32 cellular contexts compared by ENCODE assay signal in the genomic region with DNA sequence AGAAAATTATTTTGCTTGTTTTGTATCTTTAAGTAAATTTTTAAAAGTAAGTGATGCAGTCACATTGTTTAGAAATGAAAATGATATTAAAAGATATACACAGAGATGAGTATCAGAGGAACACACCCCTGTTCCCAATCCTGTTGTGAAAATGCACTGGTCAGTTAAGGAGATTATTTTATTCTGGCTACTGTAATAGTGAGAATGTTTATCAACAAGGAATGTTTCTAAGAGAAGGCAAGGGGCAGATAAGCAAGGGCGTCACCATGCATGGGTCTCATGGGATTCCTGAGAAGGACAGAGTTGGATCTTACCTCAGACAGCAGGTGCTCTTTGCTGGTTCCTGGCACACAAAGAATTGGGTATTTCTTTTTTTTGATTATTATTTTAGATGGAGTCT. TPM values are rescaled to one million over a fixed set of nuclear protein-coding genes. Genes with fewer than 3 reads are reported as not detected.
DNase-seq lines count a peak whose midpoint lies in the region; ATAC-seq, FAIRE-seq and TF ChIP-seq lines count a peak whose summit lies in the region.
"Had no signal": no experiment of that assay in that cellular context is flagged by ENCODE, and none has a peak within 500 bp of the region (broad histone marks: within the 10 kb centered on the region; RNA-seq: fewer than 3 reads in every experiment).

No MANE protein-coding gene starts in this region.

- in situ Hi-C loops in K562 (cut with MboI): no loop called here

- H3K9me1 ChIP-seq in K562 (ENCODE audit: control insufficient read depth, insufficient read depth, low read length): no peaks in the 10 kb centered on the region

- H4K20me1 ChIP-seq in K562 (replicated peaks; ENCODE audit: control insufficient read depth, insufficient read depth, low read length): no peaks in the 10 kb centered on the region
- H4K20me1 ChIP-seq: BLaER1; BLaER1 treated with 17β-estradiol and CSF1 and Interleukin-3, amounts not matched to agents 10 nM and 100 nM had no signal

- no peak overlapping the region for H3K4me2 ChIP-seq in K562 (ENCODE audit: insufficient read depth, low read length)
- H3K4me2 ChIP-seq: A549; BLaER1; BLaER1 treated with 17β-estradiol and CSF1 and Interleukin-3, amounts not matched to agents 10 nM and 100 nM had no signal

- no peak for TF ChIP-seq CTCF in K562 (IDR thresholded peaks at IDR 0.05 in 2 of 3, conservative IDR thresholded peaks at IDR 0.05 in 1 of 3; ENCODE audit: insufficient read depth in 2 of 3, low read depth in 1 of 3, low read length in 3 of 3)

- no peaks in the 10 kb centered on the region for H3K27me3 ChIP-seq in K562 (ENCODE audit: control insufficient read depth in 2 of 2, insufficient read depth in 2 of 2, low read length in 2 of 2)
- H3K27me3 ChIP-seq: BE2C; BLaER1; BLaER1 treated with 17β-estradiol and CSF1 and Interleukin-3, amounts not matched to agents 10 nM and 100 nM had no signal

- ATAC-seq in K562: peak; percentile 39; the same call in 1 of the 3 replicates
- ATAC-seq in HG03521 (IDR thresholded peaks at IDR 0.05; ENCODE audit: unreplicated experiment): no peak
- ATAC-seq: A549; CD8-positive, alpha-beta T cell had no signal

- DNase-seq in K562 (ENCODE audit: extremely low read depth in 1 of 4, low spot score in 3 of 4) (no peak), erythroblast (lab: John Stamatoyannopoulos, UW) (peak; percentile 12 to 13), epidermal melanocyte (ENCODE audit: insufficient read length, low spot score) (no peak)
- DNase-seq: 8988T; ACHN; AML-193; BE2C; C1 segment of cervical spinal cord; Caco-2; Calu3; CD4-positive, alpha-beta memory T cell; CD4-positive, alpha-beta T cell; CD4-positive, CD25-positive, alpha-beta regulatory T cell; CD8-positive, alpha-beta memory T cell; CD8-positive, alpha-beta T cell; COR-L47; DMS 273 treated with DMSO at 0.1 percent for 48 hours; DMS153; DMS53; DMS79; DMS79 treated with DMSO at 0.1 percent for 48 hours; DND-41; EL had no signal

- H2AFZ ChIP-seq in K562 (ENCODE audit: low read depth, low read length): no peak overlapping the region

- TF ChIP-seq POLR2A in K562 (conservative IDR thresholded peaks at IDR 0.05): no peak
- TF ChIP-seq POLR2A in erythroblast (IDR thresholded peaks at IDR 0.05; ENCODE audit: low read length): no peak

- no peak for FAIRE-seq in K562 (lab: Jason Lieb, UNC)
- FAIRE-seq: A204.1, A549, D721Med had no signal

- TF ChIP-seq EP300 in K562 (IDR thresholded peaks at IDR 0.05; ENCODE audit: low read length): no peak

- H3K36me3 ChIP-seq in K562 (ENCODE audit: control insufficient read depth, insufficient read depth, low read length): no peaks in the 10 kb centered on the region
- H3K36me3 ChIP-seq: BE2C; BLaER1; BLaER1 treated with 17β-estradiol and CSF1 and Interleukin-3, amounts not matched to agents 10 nM and 100 nM had no signal

- WGBS in K562 (ENCODE audit: insufficient coverage, low coverage, missing lambda C conversion rate): 14% methylated on average over 1 of the region's 1 CpG

- CTCF ChIA-PET in K562 (lab: Yijun Ruan, JAX; ENCODE audit: low intra/inter-chr PET ratio): no interaction called here

- POLR2A ChIA-PET in K562 (lab: Yijun Ruan, JAX): no interaction called here

- H3K4me1 ChIP-seq in K562 (replicated peaks in 1 of 2; ENCODE audit: control insufficient read depth in 2 of 2, insufficient read depth in 2 of 2, low read length in 2 of 2): peaks cover 0 to 3% of the 10 kb centered on the region in 2 experiments; a peak in 1 of 5 replicates
- H3K4me1 ChIP-seq: A549, BE2C had no signal

- H3K9me3 ChIP-seq in K562 (replicated peaks; ENCODE audit: control insufficient read depth, insufficient read depth, low read depth, low read length): no peaks in the 10 kb centered on the region
- H3K9me3 ChIP-seq: A549; BE2C; BLaER1; BLaER1 treated with 17β-estradiol and CSF1 and Interleukin-3, amounts not matched to agents 10 nM and 100 nM; Caco-2 had no signal

- no peak overlapping the region for H3K9ac ChIP-seq in K562 (ENCODE audit: insufficient read depth in 1 of 2, low read depth in 2 of 2, low read length in 2 of 2)
- H3K9ac ChIP-seq: BLaER1; BLaER1 treated with 17β-estradiol and CSF1 and Interleukin-3, amounts not matched to agents 10 nM and 100 nM had no signal

- no peak for TF ChIP-seq RAD21 in K562 (CRISPR knock-in tag; conservative IDR thresholded peaks at IDR 0.05 in 1 of 2, IDR thresholded peaks at IDR 0.05 in 1 of 2)

- no peak overlapping the region for H3K4me3 ChIP-seq in K562
- H3K4me3 ChIP-seq: A549; BLaER1; BLaER1 treated with 17β-estradiol and CSF1 and Interleukin-3, amounts not matched to agents 10 nM and 100 nM had no signal

- intact Hi-C loops in K562 (cut with micrococcal nuclease): no loop called here

- no peak overlapping the region for H3K27ac ChIP-seq in K562 (ENCODE audit: extremely low read depth, low read depth, low read length)
- H3K27ac ChIP-seq: 22Rv1; A549; BLaER1; BLaER1 treated with 17β-estradiol and CSF1 and Interleukin-3, amounts not matched to agents 10 nM and 100 nM; C4-2B had no signal

- no peaks in the 10 kb centered on the region for H3K79me2 ChIP-seq in K562 (ENCODE audit: control insufficient read depth, insufficient read depth, low read length)

- no TSS peak for BruUV-seq in K562 (replicated peaks; lab: Mats Ljungman, UMichigan)

TF ChIP-seq in K562, 482 proteins besides CTCF, POLR2A, EP300 and RAD21 (continues in another document):
- peak; percentile 45; the same call in 1 of the 2 replicates for TF ChIP-seq ARID1B (IDR thresholded peaks at IDR 0.05)
- no peak for TF ChIP-seq MCM5 (IDR thresholded peaks at IDR 0.05; ENCODE audit: low read depth)
- TF ChIP-seq ASH1L (IDR thresholded peaks at IDR 0.05; ENCODE audit: borderline replicate concordance, low read depth, partially characterized antibody): no peak
- 0 out of 2 replicates have a peak, but pooled peaks have one; percentile 4 for TF ChIP-seq CBFA2T2 (conservative IDR thresholded peaks at IDR 0.05)

RNA-seq across cellular contexts. Expression of a gene that starts 21.8 kb away (rescaled TPM):
- 24.3 and 26.2 TPM in 2 replicates for total RNA-seq in K562 (2011; cell fraction: chromatin; rRNA removed; ENCODE audit: low replicate concordance)
- total RNA-seq in K562 (2011; cell fraction: nucleolus; rRNA removed): 10.3 and 16.3 TPM in 2 replicates
- total RNA-seq in K562 (2011; cell fraction: nucleoplasm; rRNA removed): 15.6 and 17.2 TPM in 2 replicates
- 36.1 and 58.6 TPM in 2 replicates for total RNA-seq in K562 (2014; rRNA removed)
- 30.1 and 31.6 TPM in 2 replicates for total RNA-seq in K562 (2014; rRNA removed; fragmentation: Illumina TruSeq; extraction: Trizol)
- total RNA-seq in K562 (2015; rRNA removed; fragmentation: Illumina TruSeq; extraction: Trizol): 33.2 and 34.7 TPM in 2 replicates
- 33.0 and 34.8 TPM in 2 replicates for total RNA-seq in K562 (2021)
- 36.0 and 38.5 TPM in 2 replicates for polyA plus RNA-seq in K562 (2011; rRNA removed)
- 22.8 and 39.6 TPM in 2 replicates for polyA plus RNA-seq in K562 (2011; cell fraction: cytosol; rRNA removed)
- 40.2 and 52.5 TPM in 2 replicates for polyA plus RNA-seq in K562 (2011; cell fraction: nucleus; rRNA removed)
- 32.5 and 34.3 TPM in 2 replicates for polyA plus RNA-seq in K562 (2012)
- polyA plus RNA-seq in K562 (2014; fragmentation: Illumina TruSeq; extraction: Trizol): 24.7 and 38.7 TPM in 2 replicates
- polyA plus RNA-seq in K562 (2014; fragmentation: Nextera tagmentation; extraction: Ambion mirVana): 10 to 100 TPM; 17.0 to 22.5 TPM
- polyA plus RNA-seq in K562 (2014; rRNA removed): 33.5 and 41.7 TPM in 2 replicates
- 12.1 and 14.3 TPM in 2 replicates for polyA minus RNA-seq in K562 (2011; rRNA and poly(A)+ RNA removed)
- 19.7 and 21.9 TPM in 2 replicates for polyA minus RNA-seq in K562 (2011; cell fraction: cytosol; rRNA and poly(A)+ RNA removed)
- polyA minus RNA-seq in K562 (2011; cell fraction: nucleus; rRNA and poly(A)+ RNA removed): 13.2 and 14.4 TPM in 2 replicates

RNA-seq across cellular contexts. Expression of a gene that starts 36.8 kb away (rescaled TPM):
- total RNA-seq in K562 (2011; cell fraction: chromatin; rRNA removed; ENCODE audit: low replicate concordance): 9.4 and 28.8 TPM in 2 replicates
- total RNA-seq in K562 (2011; cell fraction: nucleolus; rRNA removed): 6.0 and 9.7 TPM in 2 replicates
- 10.6 and 11.6 TPM in 2 replicates for total RNA-seq in K562 (2011; cell fraction: nucleoplasm; rRNA removed)
- total RNA-seq in K562 (2014; rRNA removed) (4.5 and 5.8 TPM in 2 replicates), K562 (2014; rRNA removed; fragmentation: Illumina TruSeq; extraction: Trizol) (8.6 and 8.7 TPM in 2 replicates), K562 (2015; rRNA removed; fragmentation: Illumina TruSeq; extraction: Trizol) (7.8 and 8.3 TPM in 2 replicates), K562 (2021) (6.0 and 6.4 TPM in 2 replicates)
- polyA plus RNA-seq in K562 (2011; rRNA removed) (4.9 and 5.5 TPM in 2 replicates), K562 (2014; fragmentation: Illumina TruSeq; extraction: Trizol) (3.3 and 3.9 TPM in 2 replicates), K562 (2014; fragmentation: Nextera tagmentation; extraction: Ambion mirVana) (under 1 TPM; 0.39 to 0.77 TPM), K562 (2014; rRNA removed) (2.3 and 2.6 TPM in 2 replicates)
- polyA plus RNA-seq in K562 (2011; cell fraction: cytosol; rRNA removed): 1.4 and 2.3 TPM in 2 replicates
- 3.5 and 4.2 TPM in 2 replicates for polyA plus RNA-seq in K562 (2011; cell fraction: nucleus; rRNA removed)
- 2.0 and 2.1 TPM in 2 replicates for polyA plus RNA-seq in K562 (2012)
- polyA minus RNA-seq in K562 (2011; rRNA and poly(A)+ RNA removed): 22.0 and 27.4 TPM in 2 replicates
- 7.5 and 8.6 TPM in 2 replicates for polyA minus RNA-seq in K562 (2011; cell fraction: cytosol; rRNA and poly(A)+ RNA removed)
- polyA minus RNA-seq in K562 (2011; cell fraction: nucleus; rRNA and poly(A)+ RNA removed): 10.0 and 19.5 TPM in 2 replicates
- polyA plus RNA-seq: CD14-positive monocyte had no signal

RNA-seq across cellular contexts. Expression of a gene that starts 38.8 kb away (rescaled TPM):
- 15.5 and 25.6 TPM in 2 replicates for total RNA-seq in K562 (2011; cell fraction: chromatin; rRNA removed; ENCODE audit: low replicate concordance)
- 14.5 and 15.4 TPM in 2 replicates for total RNA-seq in K562 (2011; cell fraction: nucleolus; rRNA removed)
- total RNA-seq in K562 (2011; cell fraction: nucleoplasm; rRNA removed): 19.9 and 25.6 TPM in 2 replicates
- total RNA-seq in K562 (2014; rRNA removed): 10.0 and 11.1 TPM in 2 replicates
- 19.4 and 20.4 TPM in 2 replicates for total RNA-seq in K562 (2014; rRNA removed; fragmentation: Illumina TruSeq; extraction: Trizol)
- total RNA-seq in K562 (2015; rRNA removed; fragmentation: Illumina TruSeq; extraction: Trizol): 16.4 and 18.6 TPM in 2 replicates
- 18.6 and 19.4 TPM in 2 replicates for total RNA-seq in K562 (2021)
- 6.5 and 8.7 TPM in 2 replicates for polyA plus RNA-seq in K562 (2011; rRNA removed)
- 4.9 and 5.4 TPM in 2 replicates for polyA plus RNA-seq in K562 (2011; cell fraction: cytosol; rRNA removed)
- polyA plus RNA-seq in K562 (2011; cell fraction: nucleus; rRNA removed): 4.2 and 4.4 TPM in 2 replicates
- polyA plus RNA-seq in K562 (2012): 8.6 and 11.1 TPM in 2 replicates
- polyA plus RNA-seq in K562 (2014; fragmentation: Illumina TruSeq; extraction: Trizol): 11.8 and 14.7 TPM in 2 replicates
- polyA plus RNA-seq in K562 (2014; fragmentation: Nextera tagmentation; extraction: Ambion mirVana): 10 to 100 TPM; 10.6 to 12.3 TPM
- 7.8 and 8.0 TPM in 2 replicates for polyA plus RNA-seq in K562 (2014; rRNA removed)
- polyA minus RNA-seq in K562 (2011; rRNA and poly(A)+ RNA removed): 14.0 and 16.5 TPM in 2 replicates
- polyA minus RNA-seq in K562 (2011; cell fraction: cytosol; rRNA and poly(A)+ RNA removed): 4.9 and 9.2 TPM in 2 replicates
- 19.5 and 31.8 TPM in 2 replicates for polyA minus RNA-seq in K562 (2011; cell fraction: nucleus; rRNA and poly(A)+ RNA removed)

Comparison
In these comparisons a context has a peak if more than half of its experiments do, and no peak if none do; other contexts are left out.
1. DNase-seq: peak in erythroblast (2 of 2); none in K562 (0 of 4) and epidermal melanocyte (single experiment).